ENCODE assay signal across 12 cellular contexts in the genomic region with DNA sequence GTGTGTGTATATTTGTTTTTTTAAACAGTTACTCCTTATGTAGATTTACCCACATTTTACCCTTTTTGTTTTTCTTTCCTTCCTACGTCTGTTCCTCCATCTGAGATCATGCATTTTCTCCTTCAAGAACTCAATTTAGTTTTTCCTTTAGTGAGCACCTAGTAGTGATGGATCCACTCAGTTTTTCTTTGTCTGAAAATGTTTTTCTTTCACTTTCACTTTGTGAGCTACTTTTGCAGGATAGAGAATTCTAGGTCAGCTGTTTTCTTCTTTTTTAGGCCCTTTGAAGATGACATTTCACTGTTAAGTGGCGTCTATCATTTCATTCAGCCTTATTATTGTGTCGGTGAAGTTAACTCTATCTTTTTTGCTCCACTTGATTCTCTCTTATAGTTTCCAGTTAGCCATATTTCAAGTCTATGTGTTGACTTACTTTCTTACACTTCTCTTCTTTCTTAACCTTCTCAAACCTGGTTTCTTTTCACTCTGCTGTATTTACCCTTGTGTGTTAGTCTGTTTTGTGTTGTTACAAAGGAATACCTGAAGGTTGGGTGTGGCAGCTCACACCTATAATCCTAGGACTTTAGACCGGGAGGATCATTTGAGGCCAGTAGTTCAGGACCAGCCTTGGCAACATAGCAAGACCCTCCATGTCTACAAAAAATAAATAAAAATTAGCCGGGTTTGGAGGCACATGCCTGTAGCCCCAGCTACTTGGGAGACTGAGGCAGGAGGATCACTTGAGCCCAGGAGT. TPM values are rescaled to one million over a fixed set of nuclear protein-coding genes. Genes with fewer than 3 reads are reported as not detected.
DNase-seq lines count a peak whose midpoint lies in the region; ATAC-seq and TF ChIP-seq lines count a peak whose summit lies in the region.
"Had no signal": no experiment of that assay in that cellular context is flagged by ENCODE, and none has a peak within 500 bp of the region (broad histone marks: within the 10 kb centered on the region; RNA-seq: fewer than 3 reads in every experiment).

No MANE protein-coding gene starts in this region.

- no peaks in the 10 kb centered on the region for H3K27me3 Mint-ChIP-seq in activated CD8-positive, alpha-beta T cell treated with anti-CD3 and anti-CD28 coated beads, Interleukin-2, amount 10 ng/mL, durations not matched to agents 7 days and 5 days (ENCODE audit: low read depth)
- H3K27me3 Mint-ChIP-seq: dendritic cell treated with granulocyte-macrophage colony-stimulating factor and Interleukin-4, amounts not matched to agents 40 ng/mL and 50 ng/mL, for 4 days had no signal

- intact Hi-C loops in left colon (cut with DNase I, micrococcal nuclease) (no loop called here), upper lobe of right lung (cut with DNase I) (no loop called here), gastrocnemius medialis (cut with DNase I; ENCODE audit: low total_unique reads) (no loop called here), ascending aorta (cut with DNase I) (no loop called here)

- H3F3A ChIP-seq in GM23248 (ENCODE audit: insufficient read depth), result no peaks in the 10 kb centered on the region

- H3K4me3 ChIP-seq in ACC112 (ENCODE audit: low read depth, low read length) (peak overlapping the region; percentile 67), GM23248 (no peak overlapping the region), upper lobe of right lung (no peak overlapping the region), gastrocnemius medialis (no peak overlapping the region), ascending aorta (peak overlapping the region in 1 of 2 donors; percentile 13)

- H3K27ac Mint-ChIP-seq in activated CD8-positive, alpha-beta T cell treated with anti-CD3 and anti-CD28 coated beads, Interleukin-2, amount 10 ng/mL, durations not matched to agents 7 days and 5 days, result peak overlapping the region; percentile 89
- H3K27ac Mint-ChIP-seq: dendritic cell treated with granulocyte-macrophage colony-stimulating factor and Interleukin-4, amounts not matched to agents 40 ng/mL and 50 ng/mL, for 4 days had no signal

- peaks cover 19% of the 10 kb centered on the region for H3K4me1 Mint-ChIP-seq in activated CD8-positive, alpha-beta T cell treated with anti-CD3 and anti-CD28 coated beads, Interleukin-2, amount 10 ng/mL, durations not matched to agents 7 days and 5 days (ENCODE audit: low read depth)

- peak overlapping the region; percentile 75 for H3K4me3 Mint-ChIP-seq in activated CD8-positive, alpha-beta T cell treated with anti-CD3 and anti-CD28 coated beads, Interleukin-2, amount 10 ng/mL, durations not matched to agents 7 days and 5 days
- H3K4me3 Mint-ChIP-seq: dendritic cell treated with granulocyte-macrophage colony-stimulating factor and Interleukin-4, amounts not matched to agents 40 ng/mL and 50 ng/mL, for 4 days had no signal

- POLR2A ChIA-PET in activated CD8-positive, alpha-beta T cell treated with anti-CD3 and anti-CD28 coated beads, Interleukin-2, amount 10 ng/mL, durations not matched to agents 7 days and 5 days (lab: Charles Lee), result interaction anchor here (1.3 kb wide), 1 partner anchor 16 kb away, joined by 3 read pairs; no protein-coding TSS in a partner anchor

- no peaks in the 10 kb centered on the region for H3K9me2 ChIP-seq in GM23248 (ENCODE audit: insufficient read depth)

- 79 to 81% methylated on average over 5 of the region's 5 CpGs for whole genome bisulfite sequencing in GM23248 (ENCODE audit: low coverage in 1 of 2, low lambda C conversion rate in 2 of 2, missing lambda C conversion rate in 2 of 2), 2 experiments

- no peaks in the 10 kb centered on the region for H3K9me3 ChIP-seq in GM23248 (ENCODE audit: low read depth)
- H3K9me3 ChIP-seq in upper lobe of right lung, result no peaks in the 10 kb centered on the region
- H3K9me3 ChIP-seq in gastrocnemius medialis, result no peaks in the 10 kb centered on the region
- H3K9me3 ChIP-seq in ascending aorta, result no peaks in the 10 kb centered on the region

- no peaks in the 10 kb centered on the region for H3K79me2 ChIP-seq in ACC112 (ENCODE audit: control insufficient read depth, insufficient read depth, low read length, unreplicated experiment)
- H3K79me2 ChIP-seq in GM23248 (ENCODE audit: insufficient read depth), result no peaks in the 10 kb centered on the region

- H2AFZ ChIP-seq in ACC112 (ENCODE audit: low read length, unreplicated experiment) (peak overlapping the region; percentile 53), GM23248 (peak overlapping the region; percentile 39; the same call in 1 of the 2 replicates)

- in situ Hi-C loops in GM23248 (cut with MboI), result no loop called here
- in situ Hi-C loops in gastrocnemius medialis (cut with MboI; ENCODE audit: low sequenced_read_pairs in 4 of 4), result no loop called here

- no peaks in the 10 kb centered on the region for H3K9me3 Mint-ChIP-seq in activated CD8-positive, alpha-beta T cell treated with anti-CD3 and anti-CD28 coated beads, Interleukin-2, amount 10 ng/mL, durations not matched to agents 7 days and 5 days (ENCODE audit: insufficient read depth)
- H3K9me3 Mint-ChIP-seq: dendritic cell treated with granulocyte-macrophage colony-stimulating factor and Interleukin-4, amounts not matched to agents 40 ng/mL and 50 ng/mL, for 4 days had no signal

- ATAC-seq in activated CD8-positive, alpha-beta T cell treated with anti-CD3 and anti-CD28 coated beads, Interleukin-2, amount 10 ng/mL, durations not matched to agents 7 days and 5 days, result peak; percentile 69
- peak; percentile 93 for ATAC-seq in left colon
- no peak for ATAC-seq in upper lobe of right lung
- ATAC-seq in gastrocnemius medialis, result no peak

- CTCF ChIA-PET in activated CD8-positive, alpha-beta T cell treated with anti-CD3 and anti-CD28 coated beads, Interleukin-2, amount 10 ng/mL, durations not matched to agents 7 days and 5 days (lab: Charles Lee), result interaction anchor here (1.0 to 1.5 kb wide), 2 partner anchors 55 to 89 kb away, joined by 3 read pairs; no protein-coding TSS in a partner anchor

- no peaks in the 10 kb centered on the region for H3K27me3 ChIP-seq in ACC112 (ENCODE audit: insufficient read depth, low read length)
- H3K27me3 ChIP-seq in GM23248 (replicated peaks; ENCODE audit: insufficient read depth), result no peaks in the 10 kb centered on the region
- no peaks in the 10 kb centered on the region for H3K27me3 ChIP-seq in upper lobe of right lung
- no peaks in the 10 kb centered on the region for H3K27me3 ChIP-seq in gastrocnemius medialis
- H3K27me3 ChIP-seq in ascending aorta, result no peaks in the 10 kb centered on the region

- peak overlapping the region; percentile 28 for H3K4me2 ChIP-seq in GM23248 (ENCODE audit: unreplicated experiment)

- H3K4me1 ChIP-seq in ACC112 (ENCODE audit: control insufficient read depth, insufficient read depth, low read length, unreplicated experiment) (no peaks in the 10 kb centered on the region), GM23248 (ENCODE audit: insufficient read depth) (no peaks in the 10 kb centered on the region), upper lobe of right lung (no peaks in the 10 kb centered on the region), gastrocnemius medialis (no peaks in the 10 kb centered on the region), ascending aorta (no peaks in the 10 kb centered on the region)

- H3K9ac ChIP-seq in GM23248, result no peak overlapping the region

- TF ChIP-seq POLR2A in gastrocnemius medialis (IDR thresholded peaks at IDR 0.05), result no peak

- peaks cover 12% of the 10 kb centered on the region; the same call in 1 of the 2 replicates for H3K36me3 ChIP-seq in ACC112 (ENCODE audit: insufficient read depth, low read length)
- peaks cover 41% of the 10 kb centered on the region for H3K36me3 ChIP-seq in GM23248 (ENCODE audit: low read depth)
- H3K36me3 ChIP-seq in upper lobe of right lung, result peaks cover 45% of the 10 kb centered on the region
- H3K36me3 ChIP-seq in gastrocnemius medialis, result peaks cover under 1 to 50% of the 10 kb centered on the region in 2 donors
- peaks cover 22 to 28% of the 10 kb centered on the region in 2 donors for H3K36me3 ChIP-seq in ascending aorta

- H3K27ac ChIP-seq in ACC112 (ENCODE audit: low read depth, low read length) (no peak overlapping the region), GM23248 (no peak overlapping the region), upper lobe of right lung (no peak overlapping the region), gastrocnemius medialis (no peak overlapping the region), ascending aorta (no peak overlapping the region)
- H3K27ac ChIP-seq: C4-2B had no signal

- peaks cover 30% of the 10 kb centered on the region for H3K36me3 Mint-ChIP-seq in activated CD8-positive, alpha-beta T cell treated with anti-CD3 and anti-CD28 coated beads, Interleukin-2, amount 10 ng/mL, durations not matched to agents 7 days and 5 days (ENCODE audit: low read depth)

- TF ChIP-seq CTCF in upper lobe of right lung (IDR thresholded peaks at IDR 0.05), result no peak
- TF ChIP-seq CTCF in gastrocnemius medialis (IDR thresholded peaks at IDR 0.05 in 4 of 5, conservative IDR thresholded peaks at IDR 0.05 in 1 of 5), result no peak
- TF ChIP-seq CTCF in ascending aorta (IDR thresholded peaks at IDR 0.05), result no peak

- DNase-seq in GM23248, result no peak
- no peak for DNase-seq in activated CD8-positive, alpha-beta T cell treated with anti-CD3 and anti-CD28 coated beads, Interleukin-2, amount 10 ng/mL, durations not matched to agents 7 days and 5 days
- peak in 1 of 2 donors; percentile 11 for DNase-seq in left colon
- DNase-seq in upper lobe of right lung, result no peak
- DNase-seq in gastrocnemius medialis, result no peak
- DNase-seq in NCI-H345 (lab: John Stamatoyannopoulos, UW), result no peak
- no peak for DNase-seq in ascending aorta (ENCODE audit: low spot score in 2 of 2)
- DNase-seq: hypothalamus, substantia nigra had no signal

- H4K20me1 ChIP-seq in GM23248 (ENCODE audit: insufficient read depth), result no peaks in the 10 kb centered on the region

RNA-seq across cellular contexts. Expression of a gene that starts 55.8 kb away (rescaled TPM):
- total RNA-seq in GM23248 (2014; rRNA removed; shearing (Covaris generic)), result 46.9 and 47.7 TPM in 2 replicates
- 33.0 and 33.5 TPM in 2 replicates for polyA plus RNA-seq in GM23248 (2016; fragmentation: Nextera tagmentation; extraction: Ambion mirVana)
- 10 to 100 TPM; 17.0 to 19.5 TPM for total RNA-seq in activated CD8-positive, alpha-beta T cell treated with anti-CD3 and anti-CD28 coated beads, Interleukin-2, amount 10 ng/mL, durations not matched to agents 7 days and 5 days
- total RNA-seq in left colon (10 to 100 TPM; 48.7 to 49.4 TPM), upper lobe of right lung (43.2 TPM), gastrocnemius medialis (10 to 100 TPM; 10.5 to 20.9 (median 14.0) TPM), ascending aorta (20.3 TPM)

Comparison
In these comparisons a context has a peak if more than half of its experiments do, and no peak if none do; other contexts are left out.
1. ATAC-seq: peak in activated CD8-positive, alpha-beta T cell treated with anti-CD3 and anti-CD28 coated beads, Interleukin-2, amount 10 ng/mL, durations not matched to agents 7 days and 5 days (single experiment) and left colon (single experiment); none in upper lobe of right lung (single experiment) and gastrocnemius medialis (0 of 2).